In genomic region chr10:115093776-115094361, GRCh38 we compare ENCODE assay signal across 1 cellular context.
TF ChIP-seq lines count a peak whose summit lies in the region.

No MANE protein-coding gene starts in this region.

TF ChIP-seq in HCT116, 20 proteins besides CTCF, POLR2A, EP300 and RAD21 (continued from another document):
- TF ChIP-seq TCF7L2 (IDR thresholded peaks at IDR 0.05; ENCODE audit: borderline replicate concordance, extremely low read depth, insufficient read depth, insufficient read length): no peak
- no peak for TF ChIP-seq CBX3 (IDR thresholded peaks at IDR 0.05; ENCODE audit: low read depth)
- TF ChIP-seq, protein P1, sequence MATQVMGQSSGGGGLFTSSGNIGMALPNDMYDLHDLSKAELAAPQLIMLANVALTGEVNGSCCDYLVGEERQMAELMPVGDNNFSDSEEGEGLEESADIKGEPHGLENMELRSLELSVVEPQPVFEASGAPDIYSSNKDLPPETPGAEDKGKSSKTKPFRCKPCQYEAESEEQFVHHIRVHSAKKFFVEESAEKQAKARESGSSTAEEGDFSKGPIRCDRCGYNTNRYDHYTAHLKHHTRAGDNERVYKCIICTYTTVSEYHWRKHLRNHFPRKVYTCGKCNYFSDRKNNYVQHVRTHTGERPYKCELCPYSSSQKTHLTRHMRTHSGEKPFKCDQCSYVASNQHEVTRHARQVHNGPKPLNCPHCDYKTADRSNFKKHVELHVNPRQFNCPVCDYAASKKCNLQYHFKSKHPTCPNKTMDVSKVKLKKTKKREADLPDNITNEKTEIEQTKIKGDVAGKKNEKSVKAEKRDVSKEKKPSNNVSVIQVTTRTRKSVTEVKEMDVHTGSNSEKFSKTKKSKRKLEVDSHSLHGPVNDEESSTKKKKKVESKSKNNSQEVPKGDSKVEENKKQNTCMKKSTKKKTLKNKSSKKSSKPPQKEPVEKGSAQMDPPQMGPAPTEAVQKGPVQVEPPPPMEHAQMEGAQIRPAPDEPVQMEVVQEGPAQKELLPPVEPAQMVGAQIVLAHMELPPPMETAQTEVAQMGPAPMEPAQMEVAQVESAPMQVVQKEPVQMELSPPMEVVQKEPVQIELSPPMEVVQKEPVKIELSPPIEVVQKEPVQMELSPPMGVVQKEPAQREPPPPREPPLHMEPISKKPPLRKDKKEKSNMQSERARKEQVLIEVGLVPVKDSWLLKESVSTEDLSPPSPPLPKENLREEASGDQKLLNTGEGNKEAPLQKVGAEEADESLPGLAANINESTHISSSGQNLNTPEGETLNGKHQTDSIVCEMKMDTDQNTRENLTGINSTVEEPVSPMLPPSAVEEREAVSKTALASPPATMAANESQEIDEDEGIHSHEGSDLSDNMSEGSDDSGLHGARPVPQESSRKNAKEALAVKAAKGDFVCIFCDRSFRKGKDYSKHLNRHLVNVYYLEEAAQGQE (IDR thresholded peaks at IDR 0.05; ENCODE audit: low read depth): no peak
- TF ChIP-seq JUND (IDR thresholded peaks at IDR 0.05): no peak
- no peak for TF ChIP-seq ELF1 (IDR thresholded peaks at IDR 0.05; ENCODE audit: borderline replicate concordance, low read depth)
- TF ChIP-seq ZFX (IDR thresholded peaks at IDR 0.05): no peak
- TF ChIP-seq POLR2AphosphoS5 (IDR thresholded peaks at IDR 0.05; ENCODE audit: low read depth, low read length): no peak
- TF ChIP-seq, protein P2, sequence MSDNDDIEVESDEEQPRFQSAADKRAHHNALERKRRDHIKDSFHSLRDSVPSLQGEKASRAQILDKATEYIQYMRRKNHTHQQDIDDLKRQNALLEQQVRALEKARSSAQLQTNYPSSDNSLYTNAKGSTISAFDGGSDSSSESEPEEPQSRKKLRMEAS (IDR thresholded peaks at IDR 0.05): no peak
- TF ChIP-seq CEBPB (IDR thresholded peaks at IDR 0.05; ENCODE audit: low read depth): no peak
